ENCODE assay signal across 8 cellular contexts in genomic region chr19:49512970-49513745, GRCh38. TPM values are rescaled to one million over a fixed set of nuclear protein-coding genes. Genes with fewer than 3 reads are reported as not detected.
DNase-seq lines count a peak whose midpoint lies in the region; ATAC-seq, FAIRE-seq and TF ChIP-seq lines count a peak whose summit lies in the region.

No MANE protein-coding gene starts in this region.

- no peaks in the 10 kb centered on the region for H3K79me2 ChIP-seq in MM.1S (ENCODE audit: low read length)

- H3K36me3 ChIP-seq in MM.1S (replicated peaks; ENCODE audit: insufficient read depth, low read length) (no peaks in the 10 kb centered on the region), pancreas (no peaks in the 10 kb centered on the region)

- peak overlapping the region; percentile 54 for H3K4me3 ChIP-seq in MM.1S (ENCODE audit: low read length)
- H3K4me3 ChIP-seq in pancreas = peak overlapping the region; percentile 73 to 80 (median 75)

- ATAC-seq in pancreas (peak; percentile 81 to 87 (median 84)), GM18907 (IDR thresholded peaks at IDR 0.05; ENCODE audit: unreplicated experiment) (no peak)

- H3K9me2 ChIP-seq in MM.1S (replicated peaks; ENCODE audit: insufficient read depth, low read length) = no peaks in the 10 kb centered on the region

- no peaks in the 10 kb centered on the region for H4K20me1 ChIP-seq in MM.1S (ENCODE audit: insufficient read depth, low read length)

- WGBS in pancreas, 2 donors = 1% methylated on average over 44 to 50 of the region's 50 CpGs

- H3K4me1 ChIP-seq in MM.1S (ENCODE audit: low read length) (no peaks in the 10 kb centered on the region), pancreas (peaks cover 0 to 11% (median 0%) of the 10 kb centered on the region in 3 donors)

- H2AFZ ChIP-seq in MM.1S (ENCODE audit: low read length) = peak overlapping the region; percentile 72; the same call in 1 of the 2 replicates

- TF ChIP-seq CTCF in MM.1S (IDR thresholded peaks at IDR 0.05; ENCODE audit: low read length) = no peak
- TF ChIP-seq CTCF in pancreas (IDR thresholded peaks at IDR 0.05) = no peak

- H3K9me3 ChIP-seq in MM.1S (replicated peaks; ENCODE audit: insufficient read depth, low read length) (no peaks in the 10 kb centered on the region), pancreas (no peaks in the 10 kb centered on the region)

- peak overlapping the region; percentile 31; the same call in 1 of the 2 replicates for H3K9ac ChIP-seq in MM.1S (ENCODE audit: low read length)

- H3K27ac ChIP-seq in MM.1S (ENCODE audit: low read length) (no peak overlapping the region), pancreas (peak overlapping the region; percentile 23 to 64 (median 60))

- H3K4me2 ChIP-seq in MM.1S (ENCODE audit: low read depth, low read length) = peak overlapping the region; percentile 96

- H3F3A ChIP-seq in MM.1S (ENCODE audit: insufficient read depth, low read length) = no peaks in the 10 kb centered on the region

- H3K27me3 ChIP-seq in MM.1S (replicated peaks; ENCODE audit: insufficient read depth, low read length) = peaks cover 73% of the 10 kb centered on the region
- no peaks in the 10 kb centered on the region for H3K27me3 ChIP-seq in pancreas

- DNase-seq in DMS 273 (lab: John Stamatoyannopoulos, UW; ENCODE audit: unreplicated experiment) (peak; percentile 89), MM.1S (no peak), glomerular visceral epithelial cell (ENCODE audit: extremely low spot score) (peak; percentile 40), pancreas (peak in 3 of 6 donors; percentile 37 to 64 (median 47)), occipital lobe (lab: John Stamatoyannopoulos, UW) (no peak), NCI-H2029 treated with DMSO at 0.1 percent for 48 hours (lab: John Stamatoyannopoulos, UW) (no peak)
- peak; percentile 44 to 58 for DNase-seq in activated T-cell treated with anti-CD3 and anti-CD28 coated beads, Interleukin-2, amount 50 U/mL, for 48 hours

- FAIRE-seq in pancreas (lab: Jason Lieb, UNC) = no peak

- intact Hi-C loops in pancreas (cut with DNase I) = no loop called here

RNA-seq across cellular contexts. Expression of gene FCGRT, which starts 0.7 kb away (rescaled TPM):
- total RNA-seq in pancreas = 100 to 1,000 TPM in 1 of 6 donors, 10 to 100 TPM in 5; 48.4 to 105 (median 66.3) TPM
- polyA plus RNA-seq in pancreas = 10 to 100 TPM; 74.5 to 87.8 TPM
- total RNA-seq in occipital lobe = 12.9 TPM

RNA-seq across cellular contexts. Expression of gene RCN3, which starts 14.6 kb away (rescaled TPM):
- total RNA-seq in pancreas (10 to 100 TPM in 1 of 6 donors, 1 to 10 TPM in 5; 1.6 to 16.5 (median 4.8) TPM), occipital lobe (2.3 TPM)
- polyA plus RNA-seq in pancreas = 10 to 100 TPM; 38.7 to 41.5 TPM

RNA-seq across cellular contexts. Expression of gene RPS11, which starts 16.9 kb away (rescaled TPM):
- total RNA-seq in pancreas (1,000 to 10,000 TPM in 4 of 6 donors, 100 to 1,000 TPM in 2; 765 to 1,427 (median 1,126) TPM), occipital lobe (3,859 TPM)
- polyA plus RNA-seq in pancreas = 1,000 to 10,000 TPM; 2,346 to 2,426 TPM

RNA-seq across cellular contexts. Expression of gene RPL13A, which starts 25.8 kb away (rescaled TPM):
- total RNA-seq in pancreas (1,000 to 10,000 TPM; 1,459 to 2,866 (median 2,217) TPM), occipital lobe (2,203 TPM)
- polyA plus RNA-seq in pancreas = 1,000 to 10,000 TPM; 1,585 to 1,842 TPM

RNA-seq across cellular contexts. Expression of gene FLT3LG, which starts 39.1 kb away (rescaled TPM):
- 1 to 10 TPM in 5 of 6 donors, under 1 TPM in 1; 0.79 to 3.7 (median 1.8) TPM for total RNA-seq in pancreas
- polyA plus RNA-seq in pancreas = 1 to 10 TPM; 7.1 to 8.4 TPM
- not detected for total RNA-seq in occipital lobe

Comparison
In these comparisons a context has a peak if more than half of its experiments do, and no peak if none do; other contexts are left out.
1. DNase-seq: peak in DMS 273 (single experiment), activated T-cell treated with anti-CD3 and anti-CD28 coated beads, Interleukin-2, amount 50 U/mL, for 48 hours (2 of 2) and glomerular visceral epithelial cell (single experiment); none in MM.1S (single experiment), occipital lobe (single experiment) and NCI-H2029 treated with DMSO at 0.1 percent for 48 hours (single experiment).